Comparison of ENCODE assay signal across 8 cellular contexts in the genomic region with DNA sequence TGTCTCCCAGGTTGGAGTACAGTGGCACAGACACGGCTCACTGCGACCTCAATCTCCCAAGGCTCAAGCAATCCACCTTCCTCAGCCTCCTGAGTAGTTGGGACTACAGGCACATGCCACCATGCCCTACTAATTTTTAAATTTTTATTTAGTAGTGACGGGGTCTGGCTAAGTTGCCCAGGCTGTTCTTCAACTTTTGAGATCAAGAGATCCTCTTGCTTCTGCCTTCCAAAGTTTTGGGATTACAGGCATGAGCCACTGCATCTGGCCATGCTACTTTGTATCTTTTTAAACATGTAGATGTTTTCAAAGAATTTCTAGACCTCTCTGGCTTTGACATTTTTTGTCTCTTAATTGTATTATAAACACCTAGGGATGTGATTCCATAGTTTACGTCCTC. TPM values are rescaled to one million over a fixed set of nuclear protein-coding genes. Genes with fewer than 3 reads are reported as not detected.
DNase-seq lines count a peak whose midpoint lies in the region; ATAC-seq, FAIRE-seq and TF ChIP-seq lines count a peak whose summit lies in the region.

No MANE protein-coding gene starts in this region.

- H3K27ac Mint-ChIP-seq in activated CD4-positive, alpha-beta memory T cell treated with anti-CD3 and anti-CD28 coated beads for 36 hours = no peak overlapping the region

- H3K27me3 Mint-ChIP-seq in activated CD4-positive, alpha-beta memory T cell treated with anti-CD3 and anti-CD28 coated beads for 36 hours = no peaks in the 10 kb centered on the region

- H3K27ac ChIP-seq in HepG2 (ENCODE audit: extremely low read length, insufficient read depth, low read length) (peak overlapping the region; percentile 86), right lobe of liver (no peak overlapping the region), keratinocyte (ENCODE audit: control insufficient read depth, insufficient read depth, low read length) (peak overlapping the region; percentile 89), left lung (no peak overlapping the region)

- intact Hi-C loops in HepG2 (cut with micrococcal nuclease; ENCODE audit: unreplicated experiment) (no loop called here), right lobe of liver (cut with DNase I) (no loop called here), left lung (cut with DNase I) (no loop called here)
- intact Hi-C loops in activated CD4-positive, alpha-beta memory T cell treated with anti-CD3 and anti-CD28 coated beads for 36 hours (cut with micrococcal nuclease) = loop anchor here (10.0 kb wide), 1 partner anchor 314 kb away; no protein-coding TSS in a partner anchor

- POLR2A ChIA-PET in HepG2 (lab: Yijun Ruan, JAX) = no interaction called here
- POLR2A ChIA-PET in activated CD4-positive, alpha-beta memory T cell treated with anti-CD3 and anti-CD28 coated beads for 36 hours (lab: Charles Lee) = interaction anchor here (2.0 kb wide), 1 partner anchor 87 kb away, joined by 9 read pairs; no protein-coding TSS in a partner anchor

- no peak for TF ChIP-seq RAD21 in HepG2 (CRISPR knock-in tag; IDR thresholded peaks at IDR 0.05)

- DNase-seq in HepG2 (ENCODE audit: low spot score) (no peak), right lobe of liver (no peak), keratinocyte (ENCODE audit: low read depth, low spot score) (no peak), D721Med (ENCODE audit: insufficient read length, low spot score) (no peak), left lung (no peak), H4 (ENCODE audit: low spot score) (no peak)
- DNase-seq in activated CD4-positive, alpha-beta memory T cell treated with anti-CD3 and anti-CD28 coated beads for 36 hours = no peak

- no peaks in the 10 kb centered on the region for H3K9me1 ChIP-seq in keratinocyte (ENCODE audit: control insufficient read depth, extremely low read depth, insufficient read depth, low read length)

- H4K20me1 ChIP-seq in HepG2 (ENCODE audit: insufficient read depth, low read length) (no peaks in the 10 kb centered on the region), keratinocyte (ENCODE audit: control insufficient read depth, extremely low read depth, insufficient read depth, low read length) (no peaks in the 10 kb centered on the region)

- H3K36me3 Mint-ChIP-seq in activated CD4-positive, alpha-beta memory T cell treated with anti-CD3 and anti-CD28 coated beads for 36 hours = peaks cover 6% of the 10 kb centered on the region

- peak overlapping the region; percentile 93 for H3K9ac ChIP-seq in HepG2 (ENCODE audit: insufficient read depth, low read depth, low read length)
- H3K9ac ChIP-seq in keratinocyte (ENCODE audit: control insufficient read depth, extremely low read depth, insufficient read depth, low read length) = peak overlapping the region; percentile 92

- TF ChIP-seq POLR2A in HepG2 (IDR thresholded peaks at IDR 0.05; ENCODE audit: insufficient read depth in 1 of 2, low read depth in 2 of 2, low read length in 2 of 2) = no peak
- TF ChIP-seq POLR2A in right lobe of liver (IDR thresholded peaks at IDR 0.05) = no peak

- no peak for TF ChIP-seq CTCF in HepG2 (CRISPR knock-in tag; IDR thresholded peaks at IDR 0.05)
- no peak for TF ChIP-seq CTCF in right lobe of liver (IDR thresholded peaks at IDR 0.05)
- no peak for TF ChIP-seq CTCF in keratinocyte (optimal IDR thresholded peaks at IDR 0.05 in 1 of 3, IDR thresholded peaks at IDR 0.05 in 1 of 3, conservative IDR thresholded peaks at IDR 0.05 in 1 of 3; ENCODE audit: extremely low read depth in 1 of 3, insufficient read depth in 2 of 3, low read length in 3 of 3)
- no peak for TF ChIP-seq CTCF in D721Med (IDR thresholded peaks at IDR 0.05; ENCODE audit: insufficient read depth, missing control alignments)
- no peak for TF ChIP-seq CTCF in left lung (IDR thresholded peaks at IDR 0.05)

- peak overlapping the region; percentile 90 for H3K4me2 ChIP-seq in HepG2 (ENCODE audit: low read depth, low read length)
- H3K4me2 ChIP-seq in keratinocyte (ENCODE audit: control insufficient read depth, extremely low read depth, insufficient read depth, low read depth, low read length) = peak overlapping the region; percentile 86

- FAIRE-seq in HepG2 (lab: Jason Lieb, UNC) (no peak), keratinocyte (lab: Jason Lieb, UNC) (no peak), D721Med (lab: Jason Lieb, UNC) (no peak)

- H3K79me2 ChIP-seq in HepG2 (ENCODE audit: insufficient read depth, low read length) (peaks cover 54% of the 10 kb centered on the region), keratinocyte (ENCODE audit: control insufficient read depth, insufficient read depth, low read length) (peaks cover 58% of the 10 kb centered on the region)

- no peaks in the 10 kb centered on the region; a peak in 2 of 5 replicates for H3K27me3 ChIP-seq in HepG2 (ENCODE audit: control insufficient read depth in 1 of 2, insufficient read depth in 2 of 2, low read length in 2 of 2)
- H3K27me3 ChIP-seq in right lobe of liver = no peaks in the 10 kb centered on the region
- H3K27me3 ChIP-seq in keratinocyte (ENCODE audit: control insufficient read depth, extremely low read depth, insufficient read depth, low read length) = no peaks in the 10 kb centered on the region
- H3K27me3 ChIP-seq in left lung = no peaks in the 10 kb centered on the region

- peak overlapping the region; percentile 88 for H3K4me3 Mint-ChIP-seq in activated CD4-positive, alpha-beta memory T cell treated with anti-CD3 and anti-CD28 coated beads for 36 hours

- dilution Hi-C loops in keratinocyte (cut with MboI; ENCODE audit: extremely low pct_ligation_motif_present, low sequenced_read_pairs) = no loop called here

- H2AFZ ChIP-seq in HepG2 (ENCODE audit: low read length) (peak overlapping the region; percentile 99), keratinocyte (ENCODE audit: control insufficient read depth, low read length) (no peak overlapping the region)

- H3K9me3 ChIP-seq in HepG2 (ENCODE audit: low read length) = no peaks in the 10 kb centered on the region
- no peaks in the 10 kb centered on the region for H3K9me3 ChIP-seq in right lobe of liver
- H3K9me3 ChIP-seq in keratinocyte (ENCODE audit: control insufficient read depth, low read depth, low read length) = no peaks in the 10 kb centered on the region
- no peaks in the 10 kb centered on the region for H3K9me3 ChIP-seq in left lung

- ATAC-seq in HepG2 (no peak), right lobe of liver (no peak), left lung (no peak), GM18858 (IDR thresholded peaks at IDR 0.05; ENCODE audit: unreplicated experiment) (no peak)

- H3K4me1 Mint-ChIP-seq in activated CD4-positive, alpha-beta memory T cell treated with anti-CD3 and anti-CD28 coated beads for 36 hours (ENCODE audit: low read depth) = peaks cover 35% of the 10 kb centered on the region

- TF ChIP-seq EP300 in HepG2 (IDR thresholded peaks at IDR 0.05; ENCODE audit: low read depth in 2 of 2, low read length in 2 of 2) (no peak), HepG2 (CRISPR knock-in tag; IDR thresholded peaks at IDR 0.05; ENCODE audit: borderline replicate concordance) (no peak)

- CTCF ChIA-PET in HepG2 (lab: Yijun Ruan, JAX; ENCODE audit: low intra/inter-chr PET ratio, low total read pairs) = no interaction called here
- CTCF ChIA-PET in activated CD4-positive, alpha-beta memory T cell treated with anti-CD3 and anti-CD28 coated beads for 36 hours (lab: Charles Lee) = interaction anchor here (0.6 kb wide), 1 partner anchor 89 kb away, joined by 3 read pairs; no protein-coding TSS in a partner anchor

- peak overlapping the region; percentile 73 to 96 (median 92) for H3K4me3 ChIP-seq in HepG2 (replicated peaks in 1 of 3; ENCODE audit: insufficient read depth in 1 of 3, low read depth in 2 of 3, low read length in 3 of 3)
- no peak overlapping the region for H3K4me3 ChIP-seq in right lobe of liver
- peak overlapping the region; percentile 81 to 96 (median 88) for H3K4me3 ChIP-seq in keratinocyte (ENCODE audit: control insufficient read depth in 2 of 3, extremely low read depth in 1 of 3, insufficient read depth in 2 of 3, low read depth in 1 of 3, low read length in 3 of 3)
- peak overlapping the region in 1 of 2 donors; percentile 62 for H3K4me3 ChIP-seq in left lung

- no peaks in the 10 kb centered on the region for H3K9me3 Mint-ChIP-seq in activated CD4-positive, alpha-beta memory T cell treated with anti-CD3 and anti-CD28 coated beads for 36 hours

- peaks cover 2 to 5% of the 10 kb centered on the region in 2 experiments; a peak in 3 of 5 replicates for H3K36me3 ChIP-seq in HepG2 (replicated peaks in 1 of 2; ENCODE audit: control insufficient read depth in 1 of 2, insufficient read depth in 2 of 2, low read length in 2 of 2)
- no peaks in the 10 kb centered on the region for H3K36me3 ChIP-seq in right lobe of liver
- peaks cover 1 to 2% of the 10 kb centered on the region in 2 experiments for H3K36me3 ChIP-seq in keratinocyte (ENCODE audit: control insufficient read depth in 2 of 2, extremely low read depth in 1 of 2, insufficient read depth in 2 of 2, low read length in 2 of 2)
- H3K36me3 ChIP-seq in left lung = peaks cover 0 to 6% of the 10 kb centered on the region in 2 donors

- in situ Hi-C loops in HepG2 (cut with HindIII; ENCODE audit: extremely low pct_ligation_motif_present, low pct_unique_long_range_greater_than_20kb) = no loop called here

- H3K4me1 ChIP-seq in HepG2 (ENCODE audit: insufficient read depth, low read length) (peaks cover 36% of the 10 kb centered on the region), right lobe of liver (peaks cover 0 to 19% (median 2%) of the 10 kb centered on the region in 4 donors), keratinocyte (ENCODE audit: control insufficient read depth, extremely low read depth, insufficient read depth, low read length) (peaks cover 10% of the 10 kb centered on the region), left lung (peaks cover 12 to 19% of the 10 kb centered on the region in 2 donors)

- BruUV-seq in HepG2 (replicated peaks; lab: Mats Ljungman, UMichigan) = no TSS peak

- 82% methylated on average over 4 of the region's 4 CpGs for WGBS in HepG2 (ENCODE audit: low lambda C conversion rate)
- WGBS in right lobe of liver (ENCODE audit: insufficient coverage, low coverage, low lambda C conversion rate, missing lambda C conversion rate) = 94% methylated on average over 4 of the region's 4 CpGs

RNA-seq across cellular contexts. Expression of a gene that starts 1.4 kb away (rescaled TPM):
- 15.0 and 18.3 TPM in 2 replicates for total RNA-seq in HepG2 (2016; rRNA removed; fragmentation: Illumina TruSeq; extraction: Trizol)
- total RNA-seq in HepG2 (2016; cell fraction: cytosol; rRNA removed; fragmentation: Illumina TruSeq; extraction: Trizol; ENCODE audit: low read depth) = 2.8 TPM in 2 replicates
- 13.6 and 18.6 TPM in 2 replicates for total RNA-seq in HepG2 (2016; cell fraction: insoluble cytoplasmic fraction; rRNA removed; fragmentation: Illumina TruSeq; extraction: Trizol)
- total RNA-seq in HepG2 (2016; cell fraction: membrane; rRNA removed; fragmentation: Illumina TruSeq; extraction: Trizol) = 6.8 and 7.5 TPM in 2 replicates
- total RNA-seq in HepG2 (2016; cell fraction: nucleus; rRNA removed; fragmentation: Illumina TruSeq; extraction: Trizol) = 40.6 and 48.3 TPM in 2 replicates
- 8.6 and 10.5 TPM in 2 replicates for polyA plus RNA-seq in HepG2 (2011; rRNA removed)
- 2.9 and 3.7 TPM in 2 replicates for polyA plus RNA-seq in HepG2 (2011; cell fraction: cytosol; rRNA removed)
- 17.9 and 26.3 TPM in 2 replicates for polyA plus RNA-seq in HepG2 (2011; cell fraction: nucleus; rRNA removed)
- 10.9 and 11.5 TPM in 2 replicates for polyA plus RNA-seq in HepG2 (2012)
- polyA plus RNA-seq in HepG2 (2016; cell fraction: cytosol; fragmentation: Illumina TruSeq; extraction: Trizol; ENCODE audit: low read depth) = 1.3 and 1.5 TPM in 2 replicates
- polyA plus RNA-seq in HepG2 (2016; cell fraction: insoluble cytoplasmic fraction; fragmentation: Illumina TruSeq; extraction: Trizol; ENCODE audit: low read depth) = 10.9 and 12.5 TPM in 2 replicates
- polyA plus RNA-seq in HepG2 (2016; cell fraction: membrane; fragmentation: Illumina TruSeq; extraction: Trizol; ENCODE audit: low read depth) = 3.6 and 4.2 TPM in 2 replicates
- polyA plus RNA-seq in HepG2 (2016; cell fraction: nucleus; fragmentation: Illumina TruSeq; extraction: Trizol; ENCODE audit: insufficient read depth, low read depth) = 102 and 108 TPM in 2 replicates
- polyA minus RNA-seq in HepG2 (2011; rRNA and poly(A)+ RNA removed; ENCODE audit: low replicate concordance) = 2.9 and 4.0 TPM in 2 replicates
- polyA minus RNA-seq in HepG2 (2011; cell fraction: cytosol; rRNA and poly(A)+ RNA removed) = 2.2 and 3.1 TPM in 2 replicates
- 37.0 and 37.2 TPM in 2 replicates for polyA minus RNA-seq in HepG2 (2011; cell fraction: nucleus; rRNA and poly(A)+ RNA removed)
- 1 to 10 TPM; 3.6 to 5.2 (median 4.2) TPM for total RNA-seq in right lobe of liver
- total RNA-seq in activated CD4-positive, alpha-beta memory T cell treated with anti-CD3 and anti-CD28 coated beads for 36 hours = 10 to 100 TPM; 26.0 to 27.0 TPM
- 8.0 to 23.1 TPM (median 14.8 TPM) in 3 replicates for polyA plus RNA-seq in keratinocyte
- 9.1 TPM for polyA plus RNA-seq in keratinocyte (2011; ENCODE audit: low read depth)
- polyA plus RNA-seq in keratinocyte (2011; cell fraction: cytosol; rRNA removed) = 2.6 and 5.1 TPM in 2 replicates
- 52.9 and 62.6 TPM in 2 replicates for polyA plus RNA-seq in keratinocyte (2011; cell fraction: nucleus; rRNA removed)
- 6.7 and 9.4 TPM in 2 replicates for polyA plus RNA-seq in keratinocyte (2012; ENCODE audit: low replicate concordance)
- 0.85 to 11.7 TPM (median 7.6 TPM) in 3 replicates for polyA minus RNA-seq in keratinocyte
- polyA minus RNA-seq in keratinocyte (2011; cell fraction: cytosol; rRNA and poly(A)+ RNA removed) = 5.2 TPM
- 8.8 and 16.8 TPM in 2 replicates for polyA minus RNA-seq in keratinocyte (2011; cell fraction: nucleus; rRNA and poly(A)+ RNA removed)
- total RNA-seq in left lung = 10 to 100 TPM in 1 of 2 donors, 1 to 10 TPM in 1; 8.8 to 10.2 TPM
- 1.7 and 4.5 TPM in 2 replicates for total RNA-seq in H4 (2014; rRNA removed; shearing (Covaris generic))

RNA-seq across cellular contexts. Expression of a gene that starts 1.5 kb away (rescaled TPM):
- total RNA-seq in HepG2 (2016; rRNA removed; fragmentation: Illumina TruSeq; extraction: Trizol) = 40.8 and 50.5 TPM in 2 replicates
- total RNA-seq in HepG2 (2016; cell fraction: cytosol; rRNA removed; fragmentation: Illumina TruSeq; extraction: Trizol; ENCODE audit: low read depth) = 5.8 and 6.4 TPM in 2 replicates
- total RNA-seq in HepG2 (2016; cell fraction: insoluble cytoplasmic fraction; rRNA removed; fragmentation: Illumina TruSeq; extraction: Trizol) = 42.6 and 48.9 TPM in 2 replicates
- total RNA-seq in HepG2 (2016; cell fraction: membrane; rRNA removed; fragmentation: Illumina TruSeq; extraction: Trizol) = 7.4 and 8.1 TPM in 2 replicates
- total RNA-seq in HepG2 (2016; cell fraction: nucleus; rRNA removed; fragmentation: Illumina TruSeq; extraction: Trizol) = 38.5 and 40.8 TPM in 2 replicates
- 23.8 and 30.9 TPM in 2 replicates for polyA plus RNA-seq in HepG2 (2011; rRNA removed)
- polyA plus RNA-seq in HepG2 (2011; cell fraction: cytosol; rRNA removed) = 11.9 and 12.0 TPM in 2 replicates
- 11.0 and 11.6 TPM in 2 replicates for polyA plus RNA-seq in HepG2 (2011; cell fraction: nucleus; rRNA removed)
- polyA plus RNA-seq in HepG2 (2012) = 15.2 and 23.5 TPM in 2 replicates
- polyA plus RNA-seq in HepG2 (2016; cell fraction: cytosol; fragmentation: Illumina TruSeq; extraction: Trizol; ENCODE audit: low read depth) = 2.8 and 3.7 TPM in 2 replicates
- 50.8 and 51.6 TPM in 2 replicates for polyA plus RNA-seq in HepG2 (2016; cell fraction: insoluble cytoplasmic fraction; fragmentation: Illumina TruSeq; extraction: Trizol; ENCODE audit: low read depth)
- 6.0 TPM in 2 replicates for polyA plus RNA-seq in HepG2 (2016; cell fraction: membrane; fragmentation: Illumina TruSeq; extraction: Trizol; ENCODE audit: low read depth)
- 46.8 and 53.0 TPM in 2 replicates for polyA plus RNA-seq in HepG2 (2016; cell fraction: nucleus; fragmentation: Illumina TruSeq; extraction: Trizol; ENCODE audit: insufficient read depth, low read depth)
- 20.4 and 21.0 TPM in 2 replicates for polyA minus RNA-seq in HepG2 (2011; rRNA and poly(A)+ RNA removed; ENCODE audit: low replicate concordance)
- polyA minus RNA-seq in HepG2 (2011; cell fraction: cytosol; rRNA and poly(A)+ RNA removed) = 17.1 and 20.5 TPM in 2 replicates
- 55.8 and 64.9 TPM in 2 replicates for polyA minus RNA-seq in HepG2 (2011; cell fraction: nucleus; rRNA and poly(A)+ RNA removed)
- total RNA-seq in right lobe of liver = 10 to 100 TPM; 16.0 to 23.6 (median 18.7) TPM
- total RNA-seq in activated CD4-positive, alpha-beta memory T cell treated with anti-CD3 and anti-CD28 coated beads for 36 hours = 10 to 100 TPM; 19.7 to 21.1 TPM
- polyA plus RNA-seq in keratinocyte = 29.4 to 68.1 TPM (median 67.4 TPM) in 3 replicates
- polyA plus RNA-seq in keratinocyte (2011; ENCODE audit: low read depth) = 23.7 TPM
- 21.1 and 41.2 TPM in 2 replicates for polyA plus RNA-seq in keratinocyte (2011; cell fraction: cytosol; rRNA removed)
- polyA plus RNA-seq in keratinocyte (2011; cell fraction: nucleus; rRNA removed) = 53.1 and 55.4 TPM in 2 replicates
- 23.5 and 25.5 TPM in 2 replicates for polyA plus RNA-seq in keratinocyte (2012; ENCODE audit: low replicate concordance)
- 13.8 to 33.1 TPM (median 22.5 TPM) in 3 replicates for polyA minus RNA-seq in keratinocyte
- polyA minus RNA-seq in keratinocyte (2011; cell fraction: cytosol; rRNA and poly(A)+ RNA removed) = 46.0 TPM
- 33.9 and 55.9 TPM in 2 replicates for polyA minus RNA-seq in keratinocyte (2011; cell fraction: nucleus; rRNA and poly(A)+ RNA removed)
- total RNA-seq in left lung = 10 to 100 TPM; 13.4 to 15.6 TPM
- 6.9 and 14.9 TPM in 2 replicates for total RNA-seq in H4 (2014; rRNA removed; shearing (Covaris generic))

Comparison
In these comparisons a context has a peak if more than half of its experiments do, and no peak if none do; other contexts are left out.
1. H3K27ac ChIP-seq: peak in HepG2 (single experiment) and keratinocyte (single experiment); none in right lobe of liver (0 of 3) and left lung (0 of 2).
2. H3K4me3 ChIP-seq: peak in HepG2 (3 of 3) and keratinocyte (3 of 3); none in right lobe of liver (0 of 3).